In genomic region chrX:141894733-141895132, GRCh38 we compare ENCODE assay signal across 31 cellular contexts. TPM values are rescaled to one million over a fixed set of nuclear protein-coding genes. Genes with fewer than 3 reads are reported as not detected.
DNase-seq lines count a peak whose midpoint lies in the region; ATAC-seq and TF ChIP-seq lines count a peak whose summit lies in the region.
"Had no signal": no experiment of that assay in that cellular context is flagged by ENCODE, and none has a peak within 500 bp of the region (broad histone marks: within the 10 kb centered on the region; RNA-seq: fewer than 3 reads in every experiment).

No MANE protein-coding gene starts in this region.

- POLR2A ChIA-PET in HEK293 (lab: Yijun Ruan, JAX): no interaction called here

- H3K9me3 ChIP-seq in HEK293 (ENCODE audit: control insufficient read depth, insufficient read depth, low read depth, low read length): no peaks in the 10 kb centered on the region
- H3K9me3 ChIP-seq: A549; BE2C; BLaER1; BLaER1 treated with 17β-estradiol and CSF1 and Interleukin-3, amounts not matched to agents 10 nM and 100 nM; Caco-2 had no signal

- CTCF ChIA-PET in HEK293 (lab: Yijun Ruan, JAX): no interaction called here

- intact Hi-C loops in sciatic nerve (cut with DNase I): no loop called here

- H3K4me3 ChIP-seq in HEK293 (ENCODE audit: low read depth, low read length): no peak overlapping the region
- H3K4me3 ChIP-seq: A549; BLaER1; BLaER1 treated with 17β-estradiol and CSF1 and Interleukin-3, amounts not matched to agents 10 nM and 100 nM had no signal

- H3K36me3 ChIP-seq in HEK293 (ENCODE audit: control insufficient read depth in 2 of 2, insufficient read depth in 1 of 2, low read length in 2 of 2): no peaks in the 10 kb centered on the region
- H3K36me3 ChIP-seq: BE2C; BLaER1; BLaER1 treated with 17β-estradiol and CSF1 and Interleukin-3, amounts not matched to agents 10 nM and 100 nM had no signal

- no peak for DNase-seq in sciatic nerve (ENCODE audit: low spot score)
- DNase-seq: 8988T; ACHN; AML-193; BE2C; C1 segment of cervical spinal cord; Caco-2; Calu3; CD4-positive, alpha-beta memory T cell; CD4-positive, alpha-beta T cell; CD4-positive, CD25-positive, alpha-beta regulatory T cell; CD8-positive, alpha-beta memory T cell; CD8-positive, alpha-beta T cell; COR-L47; DMS 273 treated with DMSO at 0.1 percent for 48 hours; DMS153; DMS53; DMS79; DMS79 treated with DMSO at 0.1 percent for 48 hours; DND-41; EL had no signal

- H3K27ac ChIP-seq in HEK293 (ENCODE audit: extremely low read depth, low read depth, low read length): no peak overlapping the region
- H3K27ac ChIP-seq: 22Rv1; A549; BLaER1; BLaER1 treated with 17β-estradiol and CSF1 and Interleukin-3, amounts not matched to agents 10 nM and 100 nM; C4-2B had no signal

- no peak for ATAC-seq in sciatic nerve
- ATAC-seq: A549; CD8-positive, alpha-beta T cell had no signal

- H3K4me1 ChIP-seq in HEK293 (ENCODE audit: control insufficient read depth, insufficient read depth, low read length): no peaks in the 10 kb centered on the region
- H3K4me1 ChIP-seq: A549; BE2C; BLaER1; BLaER1 treated with 17β-estradiol and CSF1 and Interleukin-3, amounts not matched to agents 10 nM and 100 nM; Caco-2 had no signal

- no peak for TF ChIP-seq CTCF in HEK293 (tag by site-specific recombination; IDR thresholded peaks at IDR 0.05)

TF ChIP-seq in HEK293, 187 proteins besides CTCF, POLR2A, EP300 and RAD21:
- no peak for TF ChIP-seq ZBTB1 (tag by site-specific recombination; IDR thresholded peaks at IDR 0.05)
- TF ChIP-seq EGR2 (tag by site-specific recombination; IDR thresholded peaks at IDR 0.05; ENCODE audit: low read depth): peak; percentile 74; the same call in 1 of the 2 replicates
- TF ChIP-seq, protein P1, sequence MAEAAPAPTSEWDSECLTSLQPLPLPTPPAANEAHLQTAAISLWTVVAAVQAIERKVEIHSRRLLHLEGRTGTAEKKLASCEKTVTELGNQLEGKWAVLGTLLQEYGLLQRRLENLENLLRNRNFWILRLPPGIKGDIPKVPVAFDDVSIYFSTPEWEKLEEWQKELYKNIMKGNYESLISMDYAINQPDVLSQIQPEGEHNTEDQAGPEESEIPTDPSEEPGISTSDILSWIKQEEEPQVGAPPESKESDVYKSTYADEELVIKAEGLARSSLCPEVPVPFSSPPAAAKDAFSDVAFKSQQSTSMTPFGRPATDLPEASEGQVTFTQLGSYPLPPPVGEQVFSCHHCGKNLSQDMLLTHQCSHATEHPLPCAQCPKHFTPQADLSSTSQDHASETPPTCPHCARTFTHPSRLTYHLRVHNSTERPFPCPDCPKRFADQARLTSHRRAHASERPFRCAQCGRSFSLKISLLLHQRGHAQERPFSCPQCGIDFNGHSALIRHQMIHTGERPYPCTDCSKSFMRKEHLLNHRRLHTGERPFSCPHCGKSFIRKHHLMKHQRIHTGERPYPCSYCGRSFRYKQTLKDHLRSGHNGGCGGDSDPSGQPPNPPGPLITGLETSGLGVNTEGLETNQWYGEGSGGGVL (tag by site-specific recombination; IDR thresholded peaks at IDR 0.05): no peak
- no peak for TF ChIP-seq ZBTB48 (tag by site-specific recombination; IDR thresholded peaks at IDR 0.05)
- no peak for TF ChIP-seq ZNF623 (tag by site-specific recombination; IDR thresholded peaks at IDR 0.05)
- TF ChIP-seq INSM2 (tag by site-specific recombination; IDR thresholded peaks at IDR 0.05): no peak
- TF ChIP-seq, protein P2, sequence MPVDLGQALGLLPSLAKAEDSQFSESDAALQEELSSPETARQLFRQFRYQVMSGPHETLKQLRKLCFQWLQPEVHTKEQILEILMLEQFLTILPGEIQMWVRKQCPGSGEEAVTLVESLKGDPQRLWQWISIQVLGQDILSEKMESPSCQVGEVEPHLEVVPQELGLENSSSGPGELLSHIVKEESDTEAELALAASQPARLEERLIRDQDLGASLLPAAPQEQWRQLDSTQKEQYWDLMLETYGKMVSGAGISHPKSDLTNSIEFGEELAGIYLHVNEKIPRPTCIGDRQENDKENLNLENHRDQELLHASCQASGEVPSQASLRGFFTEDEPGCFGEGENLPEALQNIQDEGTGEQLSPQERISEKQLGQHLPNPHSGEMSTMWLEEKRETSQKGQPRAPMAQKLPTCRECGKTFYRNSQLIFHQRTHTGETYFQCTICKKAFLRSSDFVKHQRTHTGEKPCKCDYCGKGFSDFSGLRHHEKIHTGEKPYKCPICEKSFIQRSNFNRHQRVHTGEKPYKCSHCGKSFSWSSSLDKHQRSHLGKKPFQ (tag by site-specific recombination; IDR thresholded peaks at IDR 0.05): no peak
- TF ChIP-seq, protein P3, sequence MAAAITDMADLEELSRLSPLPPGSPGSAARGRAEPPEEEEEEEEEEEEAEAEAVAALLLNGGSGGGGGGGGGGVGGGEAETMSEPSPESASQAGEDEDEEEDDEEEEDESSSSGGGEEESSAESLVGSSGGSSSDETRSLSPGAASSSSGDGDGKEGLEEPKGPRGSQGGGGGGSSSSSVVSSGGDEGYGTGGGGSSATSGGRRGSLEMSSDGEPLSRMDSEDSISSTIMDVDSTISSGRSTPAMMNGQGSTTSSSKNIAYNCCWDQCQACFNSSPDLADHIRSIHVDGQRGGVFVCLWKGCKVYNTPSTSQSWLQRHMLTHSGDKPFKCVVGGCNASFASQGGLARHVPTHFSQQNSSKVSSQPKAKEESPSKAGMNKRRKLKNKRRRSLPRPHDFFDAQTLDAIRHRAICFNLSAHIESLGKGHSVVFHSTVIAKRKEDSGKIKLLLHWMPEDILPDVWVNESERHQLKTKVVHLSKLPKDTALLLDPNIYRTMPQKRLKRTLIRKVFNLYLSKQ (tag by site-specific recombination; IDR thresholded peaks at IDR 0.05; ENCODE audit: borderline replicate concordance): no peak
- TF ChIP-seq ZFHX2 (tag by site-specific recombination; conservative IDR thresholded peaks at IDR 0.05): peak; percentile 62
- TF ChIP-seq KLF8 (tag by site-specific recombination; IDR thresholded peaks at IDR 0.05): no peak
- TF ChIP-seq, protein P4, sequence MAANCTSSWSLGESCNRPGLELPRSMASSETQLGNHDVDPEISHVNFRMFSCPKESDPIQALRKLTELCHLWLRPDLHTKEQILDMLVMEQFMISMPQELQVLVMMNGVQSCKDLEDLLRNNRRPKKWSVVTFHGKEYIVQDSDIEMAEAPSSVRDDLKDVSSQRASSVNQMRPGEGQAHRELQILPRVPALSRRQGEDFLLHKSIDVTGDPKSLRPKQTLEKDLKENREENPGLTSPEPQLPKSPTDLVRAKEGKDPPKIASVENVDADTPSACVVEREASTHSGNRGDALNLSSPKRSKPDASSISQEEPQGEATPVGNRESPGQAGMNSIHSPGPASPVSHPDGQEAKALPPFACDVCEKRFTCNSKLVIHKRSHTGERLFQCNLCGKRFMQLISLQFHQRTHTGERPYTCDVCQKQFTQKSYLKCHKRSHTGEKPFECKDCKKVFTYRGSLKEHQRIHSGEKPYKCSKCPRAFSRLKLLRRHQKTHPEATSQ (tag by site-specific recombination; IDR thresholded peaks at IDR 0.05): no peak

RNA-seq across cellular contexts. Expression of gene MAGEC1, which starts 9.0 kb away (rescaled TPM):
- total RNA-seq in sciatic nerve: not detected
- total RNA-seq: A172; A673; B cell; Caco-2; Calu3; CD4-positive, alpha-beta memory T cell; CD4-positive, alpha-beta T cell; CD4-positive, CD25-positive, alpha-beta regulatory T cell; CD8-positive, alpha-beta memory T cell; CD8-positive, alpha-beta T cell had no signal

RNA-seq across cellular contexts. Expression of gene MAGEC3, which starts 56.6 kb away (rescaled TPM):
- total RNA-seq in sciatic nerve: not detected
- total RNA-seq: A172; A673; B cell; Caco-2; Calu3; CD4-positive, alpha-beta memory T cell; CD4-positive, alpha-beta T cell; CD4-positive, CD25-positive, alpha-beta regulatory T cell; CD8-positive, alpha-beta memory T cell; CD8-positive, alpha-beta T cell; Daoy had no signal
